Comparison of ENCODE assay signal across 15 cellular contexts in genomic region chr7:7707756-7708310, GRCh38. TPM values are rescaled to one million over a fixed set of nuclear protein-coding genes. Genes with fewer than 3 reads are reported as not detected.
DNase-seq lines count a peak whose midpoint lies in the region; ATAC-seq, FAIRE-seq and TF ChIP-seq lines count a peak whose summit lies in the region.
"Had no signal": no experiment of that assay in that cellular context is flagged by ENCODE, and none has a peak within 500 bp of the region (broad histone marks: within the 10 kb centered on the region; RNA-seq: fewer than 3 reads in every experiment).

No MANE protein-coding gene starts in this region.

- H3K27me3 ChIP-seq in HUES64 (ENCODE audit: insufficient read depth, low read length) (no peaks in the 10 kb centered on the region), astrocyte (ENCODE audit: insufficient read depth, low read length) (no peaks in the 10 kb centered on the region)
- H3K27me3 ChIP-seq: esophagus squamous epithelium had no signal

- no peak for FAIRE-seq in A549 (lab: Jason Lieb, UNC)
- FAIRE-seq in astrocyte (lab: Jason Lieb, UNC), result peak; percentile 43
- FAIRE-seq: kidney had no signal

- H3K27ac ChIP-seq in A549 (no peak overlapping the region), HUES64 (ENCODE audit: low read depth, low read length) (peak overlapping the region; percentile 36; the same call in 1 of the 2 replicates), astrocyte (ENCODE audit: low read depth, low read length) (peak overlapping the region; percentile 21)
- H3K27ac ChIP-seq: esophagus squamous epithelium had no signal

- ATAC-seq in A549, result no peak
- ATAC-seq: activated CD4-positive, alpha-beta T cell treated with anti-CD3 and anti-CD28 coated beads for 36 hours had no signal

- no peaks in the 10 kb centered on the region for H3K79me2 ChIP-seq in astrocyte (ENCODE audit: insufficient read depth, low read length)

- TF ChIP-seq RAD21 in A549 (conservative IDR thresholded peaks at IDR 0.05 in 1 of 2, IDR thresholded peaks at IDR 0.05 in 1 of 2), result no peak

- 80% methylated on average over 5 of the region's 5 CpGs for WGBS in A549 (ENCODE audit: missing lambda C conversion rate)
- 8% methylated on average over 4 of the region's 5 CpGs for WGBS in HUES64

- H3K27ac Mint-ChIP-seq in astrocyte (ENCODE audit: unreplicated experiment), result peak overlapping the region; percentile 82
- H3K27ac Mint-ChIP-seq: activated CD4-positive, alpha-beta T cell treated with anti-CD3 and anti-CD28 coated beads for 36 hours had no signal

- TF ChIP-seq EP300 in A549 (IDR thresholded peaks at IDR 0.05), result no peak

- H3K9me3 Mint-ChIP-seq in astrocyte (ENCODE audit: unreplicated experiment), result no peaks in the 10 kb centered on the region

- CTCF ChIA-PET in A549 (lab: Yijun Ruan, JAX), result interaction anchor here (1.1 kb wide), 1 partner anchor 8 kb away, joined by 3 read pairs; no protein-coding TSS in a partner anchor

- no peak for TF ChIP-seq POLR2A in A549 (IDR thresholded peaks at IDR 0.05; ENCODE audit: low read length)

- DNase-seq in A549 (ENCODE audit: low read depth in 1 of 2, low spot score in 1 of 2), result no peak
- peak; percentile 75 for DNase-seq in astrocyte (ENCODE audit: low read depth)
- DNase-seq in iris pigment epithelial cell (ENCODE audit: low read depth), result peak; percentile 72
- no peak for DNase-seq in 8988T
- DNase-seq in RPMI8226, result no peak
- DNase-seq in NCI-H345 (lab: John Stamatoyannopoulos, UW), result no peak
- DNase-seq in SHP77 treated with DMSO at 0.1 percent for 48 hours (lab: John Stamatoyannopoulos, UW), result no peak
- DNase-seq: activated CD4-positive, alpha-beta T cell treated with anti-CD3 and anti-CD28 coated beads for 36 hours; caudate nucleus; DND-41; esophagus squamous epithelium; kidney; NCI-H524 treated with DMSO at 0.1 percent for 48 hours; nucleus accumbens had no signal

- H3K36me3 ChIP-seq in HUES64 (ENCODE audit: insufficient read depth, low read length) (no peaks in the 10 kb centered on the region), astrocyte (ENCODE audit: insufficient read depth, low read length) (no peaks in the 10 kb centered on the region)
- H3K36me3 ChIP-seq: esophagus squamous epithelium had no signal

- no peaks in the 10 kb centered on the region for H3K27me3 Mint-ChIP-seq in astrocyte (ENCODE audit: low read depth, unreplicated experiment)
- H3K27me3 Mint-ChIP-seq: activated CD4-positive, alpha-beta T cell treated with anti-CD3 and anti-CD28 coated beads for 36 hours had no signal

- H3K4me1 ChIP-seq in A549, result peaks cover 11% of the 10 kb centered on the region; the same call in 2 of the 3 replicates
- H3K4me1 ChIP-seq in HUES64 (ENCODE audit: insufficient read depth, low read length), result peaks cover 49% of the 10 kb centered on the region
- H3K4me1 ChIP-seq in astrocyte (ENCODE audit: insufficient read depth, low read length), result peaks cover 12% of the 10 kb centered on the region

- POLR2A ChIA-PET in A549 (lab: Yijun Ruan, JAX), result no interaction called here

- no peak for TF ChIP-seq CTCF in A549 (IDR thresholded peaks at IDR 0.05)
- TF ChIP-seq CTCF in astrocyte (IDR thresholded peaks at IDR 0.05; ENCODE audit: insufficient read depth, low read depth, low read length), result no peak

- H3K9ac ChIP-seq in HUES64 (ENCODE audit: low read depth, low read length), result no peak overlapping the region
- H3K9ac ChIP-seq in astrocyte (ENCODE audit: low read length), result peak overlapping the region; percentile 6

- H3K4me2 ChIP-seq in A549 (peak overlapping the region; percentile 18; the same call in 1 of the 3 replicates), astrocyte (ENCODE audit: low read length) (peak overlapping the region; percentile 69)

- H2AFZ ChIP-seq in astrocyte (ENCODE audit: low read depth, low read length), result peak overlapping the region; percentile 33

- H3K4me3 Mint-ChIP-seq in astrocyte (ENCODE audit: unreplicated experiment), result peak overlapping the region; percentile 43
- H3K4me3 Mint-ChIP-seq: activated CD4-positive, alpha-beta T cell treated with anti-CD3 and anti-CD28 coated beads for 36 hours had no signal

- H4K20me1 ChIP-seq in astrocyte (ENCODE audit: insufficient read depth, low read length), result no peaks in the 10 kb centered on the region

- H3K4me3 ChIP-seq in A549 (no peak overlapping the region), HUES64 (ENCODE audit: low read length) (no peak overlapping the region), astrocyte (ENCODE audit: insufficient read depth, low read depth, low read length) (peak overlapping the region; percentile 9)
- H3K4me3 ChIP-seq: esophagus squamous epithelium had no signal

- H3K4me1 Mint-ChIP-seq in astrocyte (ENCODE audit: low read depth, unreplicated experiment), result peaks cover 34% of the 10 kb centered on the region

- H3K9me3 ChIP-seq in A549, result no peaks in the 10 kb centered on the region
- H3K9me3 ChIP-seq in HUES64 (ENCODE audit: insufficient read depth, low read depth, low read length), result no peaks in the 10 kb centered on the region
- H3K9me3 ChIP-seq in astrocyte (ENCODE audit: insufficient read depth, low read depth, low read length), result no peaks in the 10 kb centered on the region
- H3K9me3 ChIP-seq: esophagus squamous epithelium had no signal

- no peaks in the 10 kb centered on the region for H3K36me3 Mint-ChIP-seq in astrocyte (ENCODE audit: low read depth, unreplicated experiment)

TF ChIP-seq in A549, 52 proteins besides CTCF, POLR2A, EP300 and RAD21:
- no peak for TF ChIP-seq HOXB13 (CRISPR knock-in tag; IDR thresholded peaks at IDR 0.05; ENCODE audit: low read depth)
- TF ChIP-seq E2F6 (IDR thresholded peaks at IDR 0.05; ENCODE audit: borderline replicate concordance, low read depth), result no peak
- no peak for TF ChIP-seq FOSL2 (IDR thresholded peaks at IDR 0.05)
- TF ChIP-seq FOSL2 (CRISPR knock-in tag; IDR thresholded peaks at IDR 0.05), result no peak
- TF ChIP-seq HDAC2 (IDR thresholded peaks at IDR 0.05), result no peak
- TF ChIP-seq POLR2AphosphoS2 (conservative IDR thresholded peaks at IDR 0.05; ENCODE audit: low read length), result no peak
- TF ChIP-seq NPAS2 (CRISPR knock-in tag; IDR thresholded peaks at IDR 0.05; ENCODE audit: borderline replicate concordance), result no peak
- no peak for TF ChIP-seq EHF (CRISPR knock-in tag; IDR thresholded peaks at IDR 0.05)
- no peak for TF ChIP-seq SREBF2 (IDR thresholded peaks at IDR 0.05)
- TF ChIP-seq PBX3 (IDR thresholded peaks at IDR 0.05), result no peak
- no peak for TF ChIP-seq REST (IDR thresholded peaks at IDR 0.05)
- no peak for TF ChIP-seq HEYL (CRISPR knock-in tag; IDR thresholded peaks at IDR 0.05)
- no peak for TF ChIP-seq ZNF302 (CRISPR knock-in tag; IDR thresholded peaks at IDR 0.05)
TF ChIP-seq in A549: peak in this region for 0.

RNA-seq across cellular contexts. Expression of gene RPA3, which starts 10.6 kb away (rescaled TPM):
- polyA plus RNA-seq in A549 (2011; rRNA removed) (103 and 129 TPM in 2 replicates), A549 (2017; fragmentation: RNase III; extraction: RNeasy Plus Mini Kit Qiagen cat#74134 plus additional on column Dnase treatment) (95.1 to 101 TPM (median 97.2 TPM) in 3 replicates)
- polyA plus RNA-seq in A549 (2012; cell fraction: cytosol; rRNA removed), result 44.6 and 62.1 TPM in 2 replicates
- polyA plus RNA-seq in A549 (2012; cell fraction: nucleus; rRNA removed), result 14.1 and 25.3 TPM in 2 replicates
- 6.9 and 9.2 TPM in 2 replicates for polyA minus RNA-seq in A549 (2011; rRNA and poly(A)+ RNA removed)
- polyA plus RNA-seq in HUES64 (2013, experiment 1 of 2), result 87.2 TPM
- polyA plus RNA-seq in HUES64 (2013, experiment 2 of 2), result 114 TPM
- 14.6 and 17.7 TPM in 2 replicates for total RNA-seq in astrocyte

Comparison
In these comparisons a context has a peak if more than half of its experiments do, and no peak if none do; other contexts are left out.
1. DNase-seq: peak in astrocyte (single experiment) and iris pigment epithelial cell (single experiment); none in A549 (0 of 2), 8988T (single experiment), RPMI8226 (single experiment), NCI-H345 (single experiment) and SHP77 treated with DMSO at 0.1 percent for 48 hours (single experiment).
2. H3K27ac ChIP-seq: peak in HUES64 (single experiment) and astrocyte (single experiment); none in A549 (0 of 2).